ENCODE assay signal across 11 cellular contexts in genomic region chr22:50456466-50457234, GRCh38.
DNase-seq lines count a peak whose midpoint lies in the region; ATAC-seq and TF ChIP-seq lines count a peak whose summit lies in the region.
"Had no signal": no experiment of that assay in that cellular context is flagged by ENCODE, and none has a peak within 500 bp of the region (broad histone marks: within the 10 kb centered on the region; RNA-seq: fewer than 3 reads in every experiment).

No MANE protein-coding gene starts in this region.

- H3K9ac ChIP-seq in Loucy (ENCODE audit: low read depth, low read length, poor library complexity, severe bottlenecking) = no peak overlapping the region

- H3K9me3 Mint-ChIP-seq in activated naive CD8-positive, alpha-beta T cell (ENCODE audit: low read depth) = no peaks in the 10 kb centered on the region
- H3K9me3 Mint-ChIP-seq in activated naive CD8-positive, alpha-beta T cell treated with anti-CD3 and anti-CD28 coated beads, Interleukin-2, amount 50 U/mL, for 24 hours = no peaks in the 10 kb centered on the region
- H3K9me3 Mint-ChIP-seq in central memory CD8-positive, alpha-beta T cell = no peaks in the 10 kb centered on the region

- H3K79me2 ChIP-seq in Loucy (ENCODE audit: insufficient read depth, low read length) = no peaks in the 10 kb centered on the region

- H4K20me1 ChIP-seq in Loucy (ENCODE audit: insufficient read depth, low read length, poor library complexity, severe bottlenecking) = peaks cover 2% of the 10 kb centered on the region

- H3K9me3 ChIP-seq in Loucy (ENCODE audit: insufficient read depth, low read depth, low read length) = no peaks in the 10 kb centered on the region

- peaks cover 78% of the 10 kb centered on the region; the same call in 1 of the 2 replicates for H3K36me3 ChIP-seq in Loucy (ENCODE audit: insufficient read depth, low read length)

- H2AFZ ChIP-seq in Loucy (ENCODE audit: low read length) = no peak overlapping the region

- H3K4me3 ChIP-seq in Loucy (ENCODE audit: low read length, poor library complexity, severe bottlenecking) (no peak overlapping the region), retinal pigment epithelial cell (ENCODE audit: low read length) (no peak overlapping the region)

- H3K27ac Mint-ChIP-seq in activated naive CD8-positive, alpha-beta T cell = peak overlapping the region; percentile 17
- H3K27ac Mint-ChIP-seq in activated naive CD8-positive, alpha-beta T cell treated with anti-CD3 and anti-CD28 coated beads, Interleukin-2, amount 50 U/mL, for 24 hours = no peak overlapping the region
- peak overlapping the region; percentile 49 for H3K27ac Mint-ChIP-seq in central memory CD8-positive, alpha-beta T cell (ENCODE audit: low read depth)

- no peaks in the 10 kb centered on the region for H3K27me3 ChIP-seq in Loucy (ENCODE audit: insufficient read depth, low read length, poor library complexity, severe bottlenecking)

- H3K27me3 Mint-ChIP-seq in activated naive CD8-positive, alpha-beta T cell = no peaks in the 10 kb centered on the region
- H3K27me3 Mint-ChIP-seq in activated naive CD8-positive, alpha-beta T cell treated with anti-CD3 and anti-CD28 coated beads, Interleukin-2, amount 50 U/mL, for 24 hours = no peaks in the 10 kb centered on the region
- H3K27me3 Mint-ChIP-seq in central memory CD8-positive, alpha-beta T cell = no peaks in the 10 kb centered on the region

- no peak overlapping the region for H3K4me3 Mint-ChIP-seq in activated naive CD8-positive, alpha-beta T cell
- H3K4me3 Mint-ChIP-seq in activated naive CD8-positive, alpha-beta T cell treated with anti-CD3 and anti-CD28 coated beads, Interleukin-2, amount 50 U/mL, for 24 hours = no peak overlapping the region
- no peak overlapping the region for H3K4me3 Mint-ChIP-seq in central memory CD8-positive, alpha-beta T cell

- peak; percentile 52 for TF ChIP-seq CTCF in Loucy (conservative IDR thresholded peaks at IDR 0.05; ENCODE audit: low read length)
- peak; percentile 26 for TF ChIP-seq CTCF in retinal pigment epithelial cell (conservative IDR thresholded peaks at IDR 0.05; ENCODE audit: low read depth, low read length)

- H3K4me1 Mint-ChIP-seq in activated naive CD8-positive, alpha-beta T cell (ENCODE audit: low read depth) = peaks cover 9% of the 10 kb centered on the region
- H3K4me1 Mint-ChIP-seq in activated naive CD8-positive, alpha-beta T cell treated with anti-CD3 and anti-CD28 coated beads, Interleukin-2, amount 50 U/mL, for 24 hours = peaks cover 16% of the 10 kb centered on the region
- H3K4me1 Mint-ChIP-seq in central memory CD8-positive, alpha-beta T cell = peaks cover 18% of the 10 kb centered on the region

- H3K36me3 Mint-ChIP-seq in activated naive CD8-positive, alpha-beta T cell = peaks cover 2% of the 10 kb centered on the region
- H3K36me3 Mint-ChIP-seq in activated naive CD8-positive, alpha-beta T cell treated with anti-CD3 and anti-CD28 coated beads, Interleukin-2, amount 50 U/mL, for 24 hours (ENCODE audit: low read depth) = peaks cover 23% of the 10 kb centered on the region
- H3K36me3 Mint-ChIP-seq in central memory CD8-positive, alpha-beta T cell (ENCODE audit: insufficient read depth) = peaks cover 59% of the 10 kb centered on the region

- DNase-seq in activated naive CD8-positive, alpha-beta T cell treated with anti-CD3 and anti-CD28 coated beads, Interleukin-2, amount 50 U/mL, for 24 hours = no peak
- DNase-seq in central memory CD8-positive, alpha-beta T cell (ENCODE audit: low spot score in 2 of 2) = no peak
- DNase-seq in retinal pigment epithelial cell (ENCODE audit: low read depth) (no peak), EL (no peak), T-helper 1 cell (no peak), islet precursor cell (no peak)
- DNase-seq: activated CD4-positive, CD25-positive, alpha-beta regulatory T cell; hippocampal formation; NCI-H2029 had no signal

- no peak overlapping the region for H3K4me2 ChIP-seq in Loucy (ENCODE audit: low read depth, low read length, poor library complexity, severe bottlenecking)

- no peaks in the 10 kb centered on the region for H3F3A ChIP-seq in Loucy (ENCODE audit: low read depth)

- ATAC-seq in activated naive CD8-positive, alpha-beta T cell treated with anti-CD3 and anti-CD28 coated beads, Interleukin-2, amount 50 U/mL, for 24 hours = no peak
- no peak for ATAC-seq in central memory CD8-positive, alpha-beta T cell (replicated peaks; ENCODE audit: extremely low read depth, poor library complexity, severe bottlenecking)

- no peaks in the 10 kb centered on the region for H3K4me1 ChIP-seq in Loucy (ENCODE audit: insufficient read depth, low read length, poor library complexity, severe bottlenecking)

- H3K9me2 ChIP-seq in Loucy (replicated peaks; ENCODE audit: low read depth, low read length) = no peaks in the 10 kb centered on the region
